8 cellular contexts compared by ENCODE assay signal in the genomic region with DNA sequence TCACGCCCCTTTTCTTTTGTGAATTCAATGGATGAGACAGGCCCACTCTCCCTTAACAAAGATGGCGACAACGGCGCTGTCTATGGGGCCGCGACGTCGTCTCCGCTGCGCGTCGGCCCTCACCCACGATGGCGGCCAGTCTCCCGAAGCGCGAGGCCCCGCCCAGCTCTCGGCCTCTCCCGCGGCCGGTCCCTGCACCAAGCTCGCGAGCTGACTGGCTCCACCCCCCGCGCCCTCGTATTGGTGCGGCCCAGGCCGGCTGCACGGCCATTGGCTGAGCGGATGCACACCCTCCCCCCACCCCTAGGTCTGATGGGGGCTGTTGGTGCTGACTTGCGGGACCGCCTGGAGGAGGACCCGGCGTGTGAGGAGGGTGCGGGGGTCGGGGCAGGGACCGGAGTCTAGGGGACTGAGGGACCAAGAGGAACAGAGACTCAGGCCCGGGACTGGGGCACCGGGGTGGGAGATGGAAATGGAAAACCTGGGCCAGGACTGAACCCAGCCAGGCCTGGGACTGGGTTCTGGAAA. TPM values are rescaled to one million over a fixed set of nuclear protein-coding genes. Genes with fewer than 3 reads are reported as not detected.
DNase-seq lines count a peak whose midpoint lies in the region; ATAC-seq and TF ChIP-seq lines count a peak whose summit lies in the region.

No MANE protein-coding gene starts in this region.

- no peaks in the 10 kb centered on the region for H3K27me3 ChIP-seq in dorsolateral prefrontal cortex

- intact Hi-C loops in activated CD8-positive, alpha-beta T cell treated with anti-CD3 and anti-CD28 coated beads for 36 hours (cut with micrococcal nuclease) = no loop called here
- intact Hi-C loops in dorsolateral prefrontal cortex (cut with DNase I) (no loop called here), lower leg skin (cut with DNase I; ENCODE audit: low total_unique reads) (no loop called here)

- 2% methylated on average over 28 to 40 of the region's 40 CpGs for WGBS in lower leg skin, 2 donors

- ATAC-seq in GM18867 (IDR thresholded peaks at IDR 0.05; ENCODE audit: unreplicated experiment) = peak; percentile 64
- peak; percentile 65 for ATAC-seq in HG03108 (IDR thresholded peaks at IDR 0.05; ENCODE audit: unreplicated experiment)
- ATAC-seq in activated CD8-positive, alpha-beta T cell treated with anti-CD3 and anti-CD28 coated beads for 36 hours = peak; percentile 84

- H3K27ac ChIP-seq in dorsolateral prefrontal cortex = peak overlapping the region; percentile 66 to 100 (median 93)

- peak overlapping the region; percentile 91 for H3K27ac Mint-ChIP-seq in activated CD8-positive, alpha-beta T cell treated with anti-CD3 and anti-CD28 coated beads for 36 hours

- POLR2A ChIA-PET in activated CD8-positive, alpha-beta T cell treated with anti-CD3 and anti-CD28 coated beads for 36 hours (lab: Charles Lee) = interaction anchor here (0.8 to 10.8 kb wide), 5 partner anchors 6 to 100 kb away, joined by 3 to 154 read pairs (median 3); no protein-coding TSS in a partner anchor

- H3K27me3 Mint-ChIP-seq in activated CD8-positive, alpha-beta T cell treated with anti-CD3 and anti-CD28 coated beads for 36 hours = no peaks in the 10 kb centered on the region

- H3K4me3 ChIP-seq in dorsolateral prefrontal cortex (peak overlapping the region; percentile 49 to 93 (median 70)), lower leg skin (ENCODE audit: low read depth, poor library complexity, severe bottlenecking) (no peak overlapping the region)

- no peak for TF ChIP-seq POLR2A in lower leg skin (IDR thresholded peaks at IDR 0.05)

- no peaks in the 10 kb centered on the region for H3K9me3 Mint-ChIP-seq in activated CD8-positive, alpha-beta T cell treated with anti-CD3 and anti-CD28 coated beads for 36 hours

- peak overlapping the region; percentile 73 for H3K4me3 Mint-ChIP-seq in activated CD8-positive, alpha-beta T cell treated with anti-CD3 and anti-CD28 coated beads for 36 hours

- no peak for TF ChIP-seq CTCF in activated CD8-positive, alpha-beta T cell treated with anti-CD3 and anti-CD28 coated beads for 36 hours (IDR thresholded peaks at IDR 0.05)
- peak in 34 of 56 donors; percentile 4 to 50 (median 29) for TF ChIP-seq CTCF in dorsolateral prefrontal cortex (IDR thresholded peaks at IDR 0.05 in 54 of 56, conservative IDR thresholded peaks at IDR 0.05 in 2 of 56; ENCODE audit: low read depth in 1 of 56, partially characterized antibody in 56 of 56)
- TF ChIP-seq CTCF in lower leg skin (IDR thresholded peaks at IDR 0.05) = no peak

- peaks cover 45% of the 10 kb centered on the region for H3K4me1 Mint-ChIP-seq in activated CD8-positive, alpha-beta T cell treated with anti-CD3 and anti-CD28 coated beads for 36 hours (ENCODE audit: low read depth)

- H3K36me3 Mint-ChIP-seq in activated CD8-positive, alpha-beta T cell treated with anti-CD3 and anti-CD28 coated beads for 36 hours (ENCODE audit: low read depth) = peaks cover 28% of the 10 kb centered on the region

- peak; percentile 76 for DNase-seq in A172 (ENCODE audit: low spot score)
- peak; percentile 97 for DNase-seq in NCI-H510A (lab: John Stamatoyannopoulos, UW)
- peak; percentile 98 for DNase-seq in activated CD8-positive, alpha-beta T cell treated with anti-CD3 and anti-CD28 coated beads for 36 hours
- peak; percentile 97 to 100 (median 99) for DNase-seq in dorsolateral prefrontal cortex
- peak; percentile 95 to 99 for DNase-seq in lower leg skin (ENCODE audit: low spot score in 2 of 2)
- DNase-seq in stimulated activated CD4-positive, alpha-beta T cell treated with anti-CD3 and anti-CD28 coated beads, Interleukin-4, amount 100 ng/mL, for 24 hours = peak; percentile 98

- CTCF ChIA-PET in activated CD8-positive, alpha-beta T cell treated with anti-CD3 and anti-CD28 coated beads for 36 hours (lab: Charles Lee) = interaction anchor here (0.8 to 1.2 kb wide), 3 partner anchors 10 to 118 kb away, joined by 3 to 4 read pairs (median 4); no protein-coding TSS in a partner anchor

RNA-seq across cellular contexts. Expression of a gene that starts 4.8 kb away (rescaled TPM):
- 7.6 and 10.5 TPM in 2 replicates for total RNA-seq in A172 (2014; rRNA removed; shearing (Covaris generic))
- total RNA-seq in activated CD8-positive, alpha-beta T cell treated with anti-CD3 and anti-CD28 coated beads for 36 hours = 10 to 100 TPM; 22.3 to 22.9 TPM
- total RNA-seq in dorsolateral prefrontal cortex (10 to 100 TPM; 40.7 to 88.8 (median 62.5) TPM), lower leg skin (1 to 10 TPM; 2.2 to 8.8 (median 6.1) TPM)

RNA-seq across cellular contexts. Expression of a gene that starts 5.2 kb away (rescaled TPM):
- 764 and 1,035 TPM in 2 replicates for total RNA-seq in A172 (2014; rRNA removed; shearing (Covaris generic))
- total RNA-seq in activated CD8-positive, alpha-beta T cell treated with anti-CD3 and anti-CD28 coated beads for 36 hours = 1,000 to 10,000 TPM; 2,304 to 2,324 TPM
- 100 to 1,000 TPM; 354 to 681 (median 462) TPM for total RNA-seq in dorsolateral prefrontal cortex
- total RNA-seq in lower leg skin = 1,000 to 10,000 TPM; 3,252 to 5,828 (median 3,870) TPM

RNA-seq across cellular contexts. Expression of a gene that starts 9.3 kb away (rescaled TPM):
- 0.07 TPM in 1 of 2 replicates, not detected in the other for total RNA-seq in A172 (2014; rRNA removed; shearing (Covaris generic))
- total RNA-seq in activated CD8-positive, alpha-beta T cell treated with anti-CD3 and anti-CD28 coated beads for 36 hours = 1 to 10 TPM; 3.8 to 4.7 TPM
- total RNA-seq in dorsolateral prefrontal cortex (1 to 10 TPM in 13 of 120 experiments, under 1 TPM in 18, not detected in 89; 0.25 to 2.6 (median 0.96) TPM), lower leg skin (1 to 10 TPM in 2 of 4 donors, under 1 TPM in 2; 0.53 to 8.2 (median 3.8) TPM)

RNA-seq across cellular contexts. Expression of a gene that starts 13.0 kb away (rescaled TPM):
- total RNA-seq in A172 (2014; rRNA removed; shearing (Covaris generic)) = 2.6 and 15.5 TPM in 2 replicates
- total RNA-seq in activated CD8-positive, alpha-beta T cell treated with anti-CD3 and anti-CD28 coated beads for 36 hours = 10 to 100 TPM; 10.8 to 13.1 TPM
- 10 to 100 TPM; 24.9 to 77.5 (median 41.6) TPM for total RNA-seq in dorsolateral prefrontal cortex
- total RNA-seq in lower leg skin = 10 to 100 TPM; 21.1 to 41.6 (median 24.8) TPM

RNA-seq across cellular contexts. Expression of a gene that starts 17.6 kb away (rescaled TPM):
- not detected in 2 replicates for total RNA-seq in A172 (2014; rRNA removed; shearing (Covaris generic))
- total RNA-seq in activated CD8-positive, alpha-beta T cell treated with anti-CD3 and anti-CD28 coated beads for 36 hours = not detected
- total RNA-seq in dorsolateral prefrontal cortex (not detected), lower leg skin (1 to 10 TPM in 2 of 4 donors, not detected in 2; 1.7 to 2.1 TPM)

Comparison
In these comparisons a context has a peak if more than half of its experiments do, and no peak if none do; other contexts are left out.
1. CTCF ChIP-seq: peak in dorsolateral prefrontal cortex (34 of 56); none in activated CD8-positive, alpha-beta T cell treated with anti-CD3 and anti-CD28 coated beads for 36 hours (single experiment) and lower leg skin (0 of 3).
2. Peak in every context shown above with its lines, with median percentiles within 50 percentile points of each other: DNase-seq and ATAC-seq.